In genomic region chr16:14364386-14365199, GRCh38 we compare ENCODE assay signal across 13 cellular contexts.
DNase-seq lines count a peak whose midpoint lies in the region; ATAC-seq and TF ChIP-seq lines count a peak whose summit lies in the region.
"Had no signal": no experiment of that assay in that cellular context is flagged by ENCODE, and none has a peak within 500 bp of the region (broad histone marks: within the 10 kb centered on the region; RNA-seq: fewer than 3 reads in every experiment).

No MANE protein-coding gene starts in this region.

- no peak for ATAC-seq in SK-N-SH treated with all-trans-retinoic acid at 6 μM for 48 hours
- ATAC-seq: stimulated activated naive B cell treated with anti-CD40 and anti-IgM and Interleukin-4, amounts not matched to agents 10 μg/mL and 1 μg/mL and 100 μg/mL, for 72 hours had no signal

- H3K4me2 ChIP-seq in osteoblast (ENCODE audit: insufficient read depth, low read length), result peak overlapping the region; percentile 67

- no peaks in the 10 kb centered on the region for H3K36me3 ChIP-seq in osteoblast (ENCODE audit: insufficient read depth, low read length)

- TF ChIP-seq CTCF in epithelial cell of proximal tubule (conservative IDR thresholded peaks at IDR 0.05; ENCODE audit: low read depth, low read length), result no peak
- TF ChIP-seq CTCF in osteoblast (IDR thresholded peaks at IDR 0.05; ENCODE audit: extremely low read depth, low read depth, low read length), result no peak

- no peaks in the 10 kb centered on the region for H3K79me2 ChIP-seq in osteoblast (ENCODE audit: insufficient read depth, low read length)

- peak overlapping the region; percentile 80 for H3K27ac ChIP-seq in osteoblast (ENCODE audit: low read depth, low read length)
- H3K27ac ChIP-seq: HL-60 had no signal

- peak overlapping the region; percentile 15 for H2AFZ ChIP-seq in osteoblast (ENCODE audit: low read length)

- H4K20me1 ChIP-seq in osteoblast (ENCODE audit: insufficient read depth, low read length), result no peaks in the 10 kb centered on the region

- no peaks in the 10 kb centered on the region for H3K27me3 ChIP-seq in osteoblast (ENCODE audit: insufficient read depth, low read length)

- H3K4me1 ChIP-seq in osteoblast (ENCODE audit: insufficient read depth, low read length), result peaks cover 26% of the 10 kb centered on the region

- DNase-seq in COLO668 (lab: John Stamatoyannopoulos, UW; ENCODE audit: unreplicated experiment) (peak; percentile 18), M059J (ENCODE audit: low read depth) (peak; percentile 88), epithelial cell of proximal tubule (ENCODE audit: low read depth) (peak; percentile 78), osteoblast (ENCODE audit: insufficient read length, low spot score, missing footprints) (peak; percentile 90), medulla oblongata (ENCODE audit: extremely low spot score) (no peak), GM19238 (ENCODE audit: insufficient read length, low spot score) (no peak)
- DNase-seq in stimulated activated CD4-positive, alpha-beta T cell treated with anti-CD3 and anti-CD28 coated beads, Interleukin-1b, Interleukin-23, amount 100 ng/mL, for 48 hours, result no peak
- DNase-seq: activated CD4-positive, alpha-beta T cell treated with anti-CD3 and anti-CD28 coated beads, Interleukin-2, amount 10 ng/mL, durations not matched to agents 24 days and 14 days; aorta; NCI-H82; stimulated activated naive B cell treated with anti-CD40 and anti-IgM and Interleukin-4, amounts not matched to agents 10 μg/mL and 1 μg/mL and 100 μg/mL, for 72 hours had no signal

- H3K9me3 ChIP-seq in osteoblast (ENCODE audit: low read depth, low read length), result no peaks in the 10 kb centered on the region

- H3K4me3 ChIP-seq in epithelial cell of proximal tubule (ENCODE audit: low read depth, low read length) (no peak overlapping the region), osteoblast (ENCODE audit: insufficient read depth, low read length) (peak overlapping the region; percentile 38)

TF ChIP-seq in SK-N-SH treated with all-trans-retinoic acid at 6 μM for 48 hours, 23 proteins besides CTCF, POLR2A, EP300 and RAD21:
- TF ChIP-seq ZFP3 (CRISPR knock-in tag; IDR thresholded peaks at IDR 0.05) (no peak), POU6F1 (CRISPR knock-in tag; IDR thresholded peaks at IDR 0.05; ENCODE audit: borderline replicate concordance, low read depth) (no peak), PATZ1 (CRISPR knock-in tag; IDR thresholded peaks at IDR 0.05; ENCODE audit: borderline replicate concordance) (no peak), TSHZ2 (CRISPR knock-in tag; IDR thresholded peaks at IDR 0.05) (no peak)

Comparison
In these comparisons a context has a peak if more than half of its experiments do, and no peak if none do; other contexts are left out.
1. DNase-seq: peak in COLO668 (single experiment), M059J (single experiment), epithelial cell of proximal tubule (single experiment) and osteoblast (single experiment); none in medulla oblongata (single experiment), stimulated activated CD4-positive, alpha-beta T cell treated with anti-CD3 and anti-CD28 coated beads, Interleukin-1b, Interleukin-23, amount 100 ng/mL, for 48 hours (single experiment) and GM19238 (single experiment).